ENCODE assay signal across 8 cellular contexts in the genomic region with DNA sequence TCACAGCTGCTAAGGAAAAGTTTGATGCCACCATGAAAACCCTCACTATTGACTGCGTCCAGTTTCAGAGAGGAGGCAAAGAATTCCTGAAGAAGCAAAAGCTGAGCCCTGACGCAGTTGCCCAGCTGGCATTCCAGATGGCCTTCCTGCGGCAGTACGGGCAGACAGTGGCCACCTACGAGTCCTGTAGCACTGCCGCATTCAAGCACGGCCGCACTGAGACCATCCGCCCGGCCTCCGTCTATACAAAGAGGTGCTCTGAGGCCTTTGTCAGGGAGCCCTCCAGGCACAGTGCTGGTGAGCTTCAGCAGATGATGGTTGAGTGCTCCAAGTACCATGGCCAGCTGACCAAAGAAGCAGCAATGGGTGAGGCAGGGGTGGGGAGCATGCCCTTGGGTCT.
"Had no signal": no experiment of that assay in that cellular context is flagged by ENCODE, and none has a peak within 500 bp of the region (broad histone marks: within the 10 kb centered on the region; RNA-seq: fewer than 3 reads in every experiment).

No MANE protein-coding gene starts in this region.

- H3K4me3 Mint-ChIP-seq: GM23338, H9, HFFc6, IgD-negative memory B cell had no signal

- H3K27ac Mint-ChIP-seq: GM23338, H9, HFFc6, IgD-negative memory B cell had no signal

- H2AFZ ChIP-seq: GM23338 had no signal

- H3K4me1 Mint-ChIP-seq: GM23338, H9 had no signal

- H3K4me3 ChIP-seq: GM23338 had no signal

- H3K27ac ChIP-seq: HL-60 had no signal

- H3K4me2 ChIP-seq: GM23338 had no signal

- DNase-seq: H9, HCEC 1CT, HFFc6, KG1 had no signal

- ATAC-seq: GM23338, HepG2 had no signal

- H3K27me3 Mint-ChIP-seq: IgD-negative memory B cell had no signal
